20 cellular contexts compared by ENCODE assay signal in the genomic region with DNA sequence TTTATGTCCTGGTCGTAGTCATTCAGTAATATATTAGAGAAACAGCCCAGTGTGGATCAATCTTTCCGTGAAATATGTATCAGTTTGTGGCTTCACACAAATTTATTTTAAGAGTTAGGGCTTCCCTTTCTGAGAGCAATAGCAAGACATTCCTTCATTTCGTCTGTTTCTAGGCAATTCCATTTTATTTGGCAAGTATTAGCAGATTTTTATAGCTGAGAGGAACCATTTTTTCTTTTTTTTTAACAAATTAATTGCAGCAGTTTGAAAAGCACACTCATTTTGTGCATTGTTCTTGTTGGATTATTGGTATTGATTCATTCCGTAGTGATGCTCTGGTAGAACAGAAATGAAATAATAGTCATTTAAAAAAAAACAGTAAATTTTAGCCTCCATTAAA.
"Had no signal": no experiment of that assay in that cellular context is flagged by ENCODE, and none has a peak within 500 bp of the region (broad histone marks: within the 10 kb centered on the region; RNA-seq: fewer than 3 reads in every experiment).

No MANE protein-coding gene starts in this region.

- H3K36me3 ChIP-seq: adrenal gland, left lung, sigmoid colon, vagina had no signal

- DNase-seq: activated CD4-positive, alpha-beta T cell treated with anti-CD3 and anti-CD28 coated beads for 1 hour; activated CD4-positive, alpha-beta T cell treated with anti-CD3 and anti-CD28 coated beads, Interleukin-2, amount 50 U/mL, for 1 hour; activated CD8-positive, alpha-beta T cell treated with anti-CD3 and anti-CD28 coated beads, Interleukin-2, amount 10 ng/mL, durations not matched to agents 7 days and 5 days; activated gamma-delta T cell; adrenal gland; central memory CD4-positive, alpha-beta T cell; dermis blood vessel endothelial cell; effector CD8-positive, alpha-beta T cell; foreskin keratinocyte; kidney glomerular epithelial cell; left lung; natural killer cell; retina; sigmoid colon; stimulated activated CD4-positive, alpha-beta T cell treated with anti-CD3 and anti-CD28 coated beads, Interleukin-15, amount 100 ng/mL, for 24 hours; T-helper 9 cell; testis had no signal

- H3K27ac ChIP-seq: adrenal gland, sigmoid colon, vagina had no signal

- H3K4me3 ChIP-seq: adrenal gland, left lung, sigmoid colon, smooth muscle cell, testis, vagina had no signal

- H3K4me1 ChIP-seq: left lung had no signal

- H3K9me3 ChIP-seq: adrenal gland, left lung, sigmoid colon, testis, vagina had no signal

- ATAC-seq: activated CD8-positive, alpha-beta T cell treated with anti-CD3 and anti-CD28 coated beads, Interleukin-2, amount 10 ng/mL, durations not matched to agents 7 days and 5 days; left lung; natural killer cell; stimulated activated memory B cell treated with anti-CD40 and anti-IgM and Interleukin-4, amounts not matched to agents 10 μg/mL and 1 μg/mL and 100 μg/mL, for 72 hours had no signal

- H3K4me2 ChIP-seq: smooth muscle cell had no signal

- H3K27me3 ChIP-seq: adrenal gland, foreskin keratinocyte, left lung, sigmoid colon, testis, vagina had no signal
